In the genomic region with DNA sequence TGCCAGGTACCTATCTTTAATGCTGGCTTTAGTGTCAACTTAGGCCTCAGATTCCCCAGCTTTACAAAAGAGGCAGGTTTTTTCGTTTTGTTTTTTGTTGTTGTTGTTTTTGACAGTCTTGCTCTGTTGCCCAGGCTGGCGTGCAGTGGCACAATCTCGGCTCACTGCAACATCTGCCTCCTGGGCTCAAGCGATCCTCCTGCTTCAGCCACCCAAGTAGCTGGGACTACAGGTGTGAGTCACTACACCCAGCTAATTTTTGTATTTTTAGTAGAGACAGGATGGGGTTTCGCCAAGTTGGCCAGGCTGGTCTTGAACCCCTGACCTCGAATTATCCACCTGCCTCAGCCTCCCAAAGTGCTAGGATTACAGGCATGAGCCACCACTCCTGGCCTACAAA, we compare ENCODE assay signal across 2 cellular contexts. TPM values are rescaled to one million over a fixed set of nuclear protein-coding genes. Genes with fewer than 3 reads are reported as not detected.
"Had no signal": no experiment of that assay in that cellular context is flagged by ENCODE, and none has a peak within 500 bp of the region (broad histone marks: within the 10 kb centered on the region; RNA-seq: fewer than 3 reads in every experiment).

No MANE protein-coding gene starts in this region.

RNA-seq across cellular contexts. Expression of a gene that starts 11.2 kb away (rescaled TPM):
- total RNA-seq: HFFc6 had no signal
- polyA plus RNA-seq: GM23248 had no signal
